1 cellular context compared by ENCODE assay signal in the genomic region with DNA sequence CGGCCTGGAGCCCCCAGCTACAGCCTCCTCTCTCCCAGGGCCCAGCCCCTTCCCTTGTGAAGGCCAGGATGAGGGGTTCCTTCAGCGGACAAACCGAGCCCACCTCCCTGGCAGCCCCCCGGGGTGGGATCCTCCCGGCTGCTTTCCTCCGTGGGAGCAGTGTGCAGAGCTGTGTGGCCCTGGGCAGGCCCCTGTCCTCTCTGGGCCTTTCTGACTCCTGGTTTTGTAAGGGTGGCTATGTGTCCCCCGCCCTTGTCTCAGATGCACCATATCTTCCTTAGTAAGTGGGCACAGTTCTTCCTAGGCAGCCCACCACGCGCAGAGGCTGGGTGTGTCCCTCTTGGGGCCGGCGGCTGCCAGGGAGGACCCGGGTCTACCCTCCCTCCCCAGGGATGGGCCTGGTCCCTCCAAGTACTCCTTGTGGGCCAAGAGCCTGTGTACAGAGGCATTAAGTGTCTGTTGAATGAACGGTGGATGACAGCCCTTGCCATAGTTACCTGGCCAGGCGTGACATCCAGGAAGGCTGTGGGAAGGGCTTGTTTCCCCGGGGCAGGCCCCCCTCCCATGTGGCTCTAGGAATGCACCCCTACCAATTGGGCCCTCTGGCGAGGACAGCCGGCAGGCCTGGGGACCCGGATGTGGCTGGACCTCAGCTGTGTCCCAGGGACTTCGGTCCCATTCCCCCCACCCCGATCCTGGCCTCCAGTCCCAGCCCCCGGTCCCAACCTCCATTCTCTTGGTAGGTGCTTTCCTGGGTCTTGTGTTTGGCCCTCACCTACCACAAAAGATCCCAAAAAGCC.
A peak's percentile ranks its signal among the peaks of the same experiment; 100 is the strongest.
TF ChIP-seq lines count a peak whose summit lies in the region.

No MANE protein-coding gene starts in this region.

TF ChIP-seq in HepG2, 621 proteins besides CTCF, POLR2A, EP300 and RAD21 (continued from another document and continues in another):
- TF ChIP-seq KLF16 (CRISPR knock-in tag; IDR thresholded peaks at IDR 0.05) = no peak
- TF ChIP-seq, protein P1, sequence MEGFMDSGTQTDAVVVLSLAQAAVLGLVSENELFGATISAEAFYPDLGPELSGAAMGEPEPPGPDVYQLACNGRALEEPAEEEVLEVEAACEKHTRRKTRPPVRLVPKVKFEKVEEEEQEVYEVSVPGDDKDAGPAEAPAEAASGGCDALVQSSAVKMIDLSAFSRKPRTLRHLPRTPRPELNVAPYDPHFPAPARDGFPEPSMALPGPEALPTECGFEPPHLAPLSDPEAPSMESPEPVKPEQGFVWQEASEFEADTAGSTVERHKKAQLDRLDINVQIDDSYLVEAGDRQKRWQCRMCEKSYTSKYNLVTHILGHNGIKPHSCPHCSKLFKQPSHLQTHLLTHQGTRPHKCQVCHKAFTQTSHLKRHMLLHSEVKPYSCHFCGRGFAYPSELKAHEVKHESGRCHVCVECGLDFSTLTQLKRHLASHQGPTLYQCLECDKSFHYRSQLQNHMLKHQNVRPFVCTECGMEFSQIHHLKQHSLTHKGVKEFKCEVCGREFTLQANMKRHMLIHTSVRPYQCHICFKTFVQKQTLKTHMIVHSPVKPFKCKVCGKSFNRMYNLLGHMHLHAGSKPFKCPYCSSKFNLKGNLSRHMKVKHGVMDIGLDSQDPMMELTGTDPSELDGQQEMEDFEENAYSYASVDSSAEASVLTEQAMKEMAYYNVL (CRISPR knock-in tag; IDR thresholded peaks at IDR 0.05; ENCODE audit: borderline replicate concordance) = no peak
- TF ChIP-seq, protein P2, sequence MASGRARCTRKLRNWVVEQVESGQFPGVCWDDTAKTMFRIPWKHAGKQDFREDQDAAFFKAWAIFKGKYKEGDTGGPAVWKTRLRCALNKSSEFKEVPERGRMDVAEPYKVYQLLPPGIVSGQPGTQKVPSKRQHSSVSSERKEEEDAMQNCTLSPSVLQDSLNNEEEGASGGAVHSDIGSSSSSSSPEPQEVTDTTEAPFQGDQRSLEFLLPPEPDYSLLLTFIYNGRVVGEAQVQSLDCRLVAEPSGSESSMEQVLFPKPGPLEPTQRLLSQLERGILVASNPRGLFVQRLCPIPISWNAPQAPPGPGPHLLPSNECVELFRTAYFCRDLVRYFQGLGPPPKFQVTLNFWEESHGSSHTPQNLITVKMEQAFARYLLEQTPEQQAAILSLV (CRISPR knock-in tag; IDR thresholded peaks at IDR 0.05; ENCODE audit: borderline replicate concordance) = 0 out of 2 replicates have a peak, but pooled peaks have one; percentile 11
- TF ChIP-seq, protein P3, sequence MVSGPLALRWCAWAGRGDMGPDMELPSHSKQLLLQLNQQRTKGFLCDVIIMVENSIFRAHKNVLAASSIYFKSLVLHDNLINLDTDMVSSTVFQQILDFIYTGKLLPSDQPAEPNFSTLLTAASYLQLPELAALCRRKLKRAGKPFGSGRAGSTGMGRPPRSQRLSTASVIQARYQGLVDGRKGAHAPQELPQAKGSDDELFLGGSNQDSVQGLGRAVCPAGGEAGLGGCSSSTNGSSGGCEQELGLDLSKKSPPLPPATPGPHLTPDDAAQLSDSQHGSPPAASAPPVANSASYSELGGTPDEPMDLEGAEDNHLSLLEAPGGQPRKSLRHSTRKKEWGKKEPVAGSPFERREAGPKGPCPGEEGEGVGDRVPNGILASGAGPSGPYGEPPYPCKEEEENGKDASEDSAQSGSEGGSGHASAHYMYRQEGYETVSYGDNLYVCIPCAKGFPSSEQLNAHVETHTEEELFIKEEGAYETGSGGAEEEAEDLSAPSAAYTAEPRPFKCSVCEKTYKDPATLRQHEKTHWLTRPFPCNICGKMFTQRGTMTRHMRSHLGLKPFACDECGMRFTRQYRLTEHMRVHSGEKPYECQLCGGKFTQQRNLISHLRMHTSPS (CRISPR knock-in tag; IDR thresholded peaks at IDR 0.05; ENCODE audit: low read depth) = no peak
- TF ChIP-seq, protein P4, sequence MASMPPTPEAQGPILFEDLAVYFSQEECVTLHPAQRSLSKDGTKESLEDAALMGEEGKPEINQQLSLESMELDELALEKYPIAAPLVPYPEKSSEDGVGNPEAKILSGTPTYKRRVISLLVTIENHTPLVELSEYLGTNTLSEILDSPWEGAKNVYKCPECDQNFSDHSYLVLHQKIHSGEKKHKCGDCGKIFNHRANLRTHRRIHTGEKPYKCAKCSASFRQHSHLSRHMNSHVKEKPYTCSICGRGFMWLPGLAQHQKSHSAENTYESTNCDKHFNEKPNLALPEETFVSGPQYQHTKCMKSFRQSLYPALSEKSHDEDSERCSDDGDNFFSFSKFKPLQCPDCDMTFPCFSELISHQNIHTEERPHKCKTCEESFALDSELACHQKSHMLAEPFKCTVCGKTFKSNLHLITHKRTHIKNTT (CRISPR knock-in tag; IDR thresholded peaks at IDR 0.05) = no peak
- TF ChIP-seq FOXJ3 (CRISPR knock-in tag; IDR thresholded peaks at IDR 0.05; ENCODE audit: borderline replicate concordance) = no peak
- 0 out of 2 replicates have a peak, but pooled peaks have one; percentile 1 for TF ChIP-seq ZSCAN9 (CRISPR knock-in tag; IDR thresholded peaks at IDR 0.05; ENCODE audit: borderline replicate concordance)
- no peak for TF ChIP-seq ATF7 (IDR thresholded peaks at IDR 0.05)
- TF ChIP-seq ATF7 (CRISPR knock-in tag; IDR thresholded peaks at IDR 0.05) = no peak
- TF ChIP-seq ZNF841 (CRISPR knock-in tag; IDR thresholded peaks at IDR 0.05; ENCODE audit: borderline replicate concordance) = no peak
- TF ChIP-seq ZNF225 (CRISPR knock-in tag; IDR thresholded peaks at IDR 0.05) = no peak
- TF ChIP-seq PAX8 (CRISPR knock-in tag; IDR thresholded peaks at IDR 0.05; ENCODE audit: borderline replicate concordance) = no peak
- no peak for TF ChIP-seq ZNF598 (CRISPR knock-in tag; IDR thresholded peaks at IDR 0.05; ENCODE audit: borderline replicate concordance)
- no peak for TF ChIP-seq ZNF343 (CRISPR knock-in tag; IDR thresholded peaks at IDR 0.05)
- no peak for TF ChIP-seq STAG1 (CRISPR knock-in tag; IDR thresholded peaks at IDR 0.05)
- no peak for TF ChIP-seq KDM1A (CRISPR knock-in tag; IDR thresholded peaks at IDR 0.05)
- TF ChIP-seq, protein P5, sequence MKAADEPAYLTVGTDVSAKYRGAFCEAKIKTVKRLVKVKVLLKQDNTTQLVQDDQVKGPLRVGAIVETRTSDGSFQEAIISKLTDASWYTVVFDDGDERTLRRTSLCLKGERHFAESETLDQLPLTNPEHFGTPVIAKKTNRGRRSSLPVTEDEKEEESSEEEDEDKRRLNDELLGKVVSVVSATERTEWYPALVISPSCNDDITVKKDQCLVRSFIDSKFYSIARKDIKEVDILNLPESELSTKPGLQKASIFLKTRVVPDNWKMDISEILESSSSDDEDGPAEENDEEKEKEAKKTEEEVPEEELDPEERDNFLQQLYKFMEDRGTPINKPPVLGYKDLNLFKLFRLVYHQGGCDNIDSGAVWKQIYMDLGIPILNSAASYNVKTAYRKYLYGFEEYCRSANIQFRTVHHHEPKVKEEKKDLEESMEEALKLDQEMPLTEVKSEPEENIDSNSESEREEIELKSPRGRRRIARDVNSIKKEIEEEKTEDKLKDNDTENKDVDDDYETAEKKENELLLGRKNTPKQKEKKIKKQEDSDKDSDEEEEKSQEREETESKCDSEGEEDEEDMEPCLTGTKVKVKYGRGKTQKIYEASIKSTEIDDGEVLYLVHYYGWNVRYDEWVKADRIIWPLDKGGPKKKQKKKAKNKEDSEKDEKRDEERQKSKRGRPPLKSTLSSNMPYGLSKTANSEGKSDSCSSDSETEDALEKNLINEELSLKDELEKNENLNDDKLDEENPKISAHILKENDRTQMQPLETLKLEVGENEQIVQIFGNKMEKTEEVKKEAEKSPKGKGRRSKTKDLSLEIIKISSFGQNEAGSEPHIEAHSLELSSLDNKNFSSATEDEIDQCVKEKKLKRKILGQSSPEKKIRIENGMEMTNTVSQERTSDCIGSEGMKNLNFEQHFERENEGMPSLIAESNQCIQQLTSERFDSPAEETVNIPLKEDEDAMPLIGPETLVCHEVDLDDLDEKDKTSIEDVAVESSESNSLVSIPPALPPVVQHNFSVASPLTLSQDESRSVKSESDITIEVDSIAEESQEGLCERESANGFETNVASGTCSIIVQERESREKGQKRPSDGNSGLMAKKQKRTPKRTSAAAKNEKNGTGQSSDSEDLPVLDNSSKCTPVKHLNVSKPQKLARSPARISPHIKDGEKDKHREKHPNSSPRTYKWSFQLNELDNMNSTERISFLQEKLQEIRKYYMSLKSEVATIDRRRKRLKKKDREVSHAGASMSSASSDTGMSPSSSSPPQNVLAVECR (CRISPR knock-in tag; IDR thresholded peaks at IDR 0.05; ENCODE audit: borderline replicate concordance) = no peak; the same call in 1 of the 2 replicates
- no peak for TF ChIP-seq TFAP4 (IDR thresholded peaks at IDR 0.05; ENCODE audit: borderline replicate concordance, low read depth)
- TF ChIP-seq, protein P6, sequence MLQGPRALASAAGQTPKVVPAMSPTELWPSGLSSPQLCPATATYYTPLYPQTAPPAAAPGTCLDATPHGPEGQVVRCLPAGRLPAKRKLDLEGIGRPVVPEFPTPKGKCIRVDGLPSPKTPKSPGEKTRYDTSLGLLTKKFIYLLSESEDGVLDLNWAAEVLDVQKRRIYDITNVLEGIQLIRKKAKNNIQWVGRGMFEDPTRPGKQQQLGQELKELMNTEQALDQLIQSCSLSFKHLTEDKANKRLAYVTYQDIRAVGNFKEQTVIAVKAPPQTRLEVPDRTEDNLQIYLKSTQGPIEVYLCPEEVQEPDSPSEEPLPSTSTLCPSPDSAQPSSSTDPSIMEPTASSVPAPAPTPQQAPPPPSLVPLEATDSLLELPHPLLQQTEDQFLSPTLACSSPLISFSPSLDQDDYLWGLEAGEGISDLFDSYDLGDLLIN (CRISPR knock-in tag; IDR thresholded peaks at IDR 0.05; ENCODE audit: borderline replicate concordance) = no peak
- TF ChIP-seq ZNF18 (CRISPR knock-in tag; IDR thresholded peaks at IDR 0.05; ENCODE audit: insufficient replicate concordance) = peak; percentile 13
- TF ChIP-seq SNAPC2 (CRISPR knock-in tag; IDR thresholded peaks at IDR 0.05) = peak; percentile 58; the same call in 1 of the 2 replicates
- TF ChIP-seq ZNF790 (CRISPR knock-in tag; IDR thresholded peaks at IDR 0.05; ENCODE audit: borderline replicate concordance) = peak; percentile 19; the same call in 1 of the 2 replicates
- TF ChIP-seq, protein P7, sequence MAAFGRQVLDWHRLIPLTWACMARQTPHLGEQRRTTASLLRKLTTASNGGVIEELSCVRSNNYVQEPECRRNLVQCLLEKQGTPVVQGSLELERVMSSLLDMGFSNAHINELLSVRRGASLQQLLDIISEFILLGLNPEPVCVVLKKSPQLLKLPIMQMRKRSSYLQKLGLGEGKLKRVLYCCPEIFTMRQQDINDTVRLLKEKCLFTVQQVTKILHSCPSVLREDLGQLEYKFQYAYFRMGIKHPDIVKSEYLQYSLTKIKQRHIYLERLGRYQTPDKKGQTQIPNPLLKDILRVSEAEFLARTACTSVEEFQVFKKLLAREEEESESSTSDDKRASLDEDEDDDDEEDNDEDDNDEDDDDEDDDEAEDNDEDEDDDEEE (CRISPR knock-in tag; IDR thresholded peaks at IDR 0.05) = no peak
- no peak for TF ChIP-seq ZNF879 (CRISPR knock-in tag; IDR thresholded peaks at IDR 0.05)
- TF ChIP-seq RNF2 (conservative IDR thresholded peaks at IDR 0.05; ENCODE audit: low read depth) = 0 out of 2 replicates have a peak, but pooled peaks have one; percentile 36
- TF ChIP-seq ZNF768 (CRISPR knock-in tag; IDR thresholded peaks at IDR 0.05) = peak; percentile 93
- TF ChIP-seq EEA1 (CRISPR knock-in tag; IDR thresholded peaks at IDR 0.05; ENCODE audit: borderline replicate concordance) = no peak
- TF ChIP-seq FOXC1 (CRISPR knock-in tag; IDR thresholded peaks at IDR 0.05; ENCODE audit: borderline replicate concordance) = no peak
- TF ChIP-seq ZNF256 (CRISPR knock-in tag; conservative IDR thresholded peaks at IDR 0.05) = no peak
- no peak for TF ChIP-seq RBM39 (IDR thresholded peaks at IDR 0.05; ENCODE audit: low read depth, low read length, poor library complexity, severe bottlenecking)
- TF ChIP-seq, protein P8, sequence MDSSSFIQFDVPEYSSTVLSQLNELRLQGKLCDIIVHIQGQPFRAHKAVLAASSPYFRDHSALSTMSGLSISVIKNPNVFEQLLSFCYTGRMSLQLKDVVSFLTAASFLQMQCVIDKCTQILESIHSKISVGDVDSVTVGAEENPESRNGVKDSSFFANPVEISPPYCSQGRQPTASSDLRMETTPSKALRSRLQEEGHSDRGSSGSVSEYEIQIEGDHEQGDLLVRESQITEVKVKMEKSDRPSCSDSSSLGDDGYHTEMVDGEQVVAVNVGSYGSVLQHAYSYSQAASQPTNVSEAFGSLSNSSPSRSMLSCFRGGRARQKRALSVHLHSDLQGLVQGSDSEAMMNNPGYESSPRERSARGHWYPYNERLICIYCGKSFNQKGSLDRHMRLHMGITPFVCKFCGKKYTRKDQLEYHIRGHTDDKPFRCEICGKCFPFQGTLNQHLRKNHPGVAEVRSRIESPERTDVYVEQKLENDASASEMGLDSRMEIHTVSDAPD (CRISPR knock-in tag; IDR thresholded peaks at IDR 0.05) = 0 out of 2 replicates have a peak, but pooled peaks have one; percentile 58
- no peak for TF ChIP-seq ZNF747 (CRISPR knock-in tag; IDR thresholded peaks at IDR 0.05; ENCODE audit: borderline replicate concordance)
- no peak for TF ChIP-seq TAF15 (IDR thresholded peaks at IDR 0.05; ENCODE audit: low read depth, low read length, poor library complexity, severe bottlenecking)
- no peak for TF ChIP-seq MAFF (IDR thresholded peaks at IDR 0.05; ENCODE audit: low read depth, low read length)
- TF ChIP-seq ZNF569 (CRISPR knock-in tag; IDR thresholded peaks at IDR 0.05; ENCODE audit: borderline replicate concordance) = no peak
